19 cellular contexts compared by ENCODE assay signal in the genomic region with DNA sequence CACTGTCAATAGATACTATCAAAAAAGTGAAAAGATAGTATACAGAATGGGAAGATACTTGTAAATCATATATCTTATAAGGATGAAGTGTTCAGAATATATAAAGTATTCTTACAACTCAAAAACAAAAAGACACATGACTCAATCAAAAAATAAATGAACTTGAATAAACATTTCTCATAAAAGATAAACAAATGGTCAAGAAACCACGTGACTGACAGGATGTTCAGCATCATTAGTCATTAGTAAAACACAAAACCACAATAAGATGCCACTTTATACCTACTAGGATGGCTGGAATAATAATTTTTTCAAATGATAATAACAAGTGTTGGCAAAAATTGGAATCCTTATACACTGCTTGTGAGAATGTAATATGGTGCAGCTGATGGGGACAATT.
A peak's percentile ranks its signal among the peaks of the same experiment; 100 is the strongest.
DNase-seq lines count a peak whose midpoint lies in the region; FAIRE-seq and TF ChIP-seq lines count a peak whose summit lies in the region.
"Had no signal": no experiment of that assay in that cellular context is flagged by ENCODE, and none has a peak within 500 bp of the region (broad histone marks: within the 10 kb centered on the region; RNA-seq: fewer than 3 reads in every experiment).

No MANE protein-coding gene starts in this region.

- peaks cover 0 to 9% of the 10 kb centered on the region in 2 donors for H3K9me3 ChIP-seq in breast epithelium

- H3K4me3 ChIP-seq in breast epithelium, result no peak overlapping the region
- no peak overlapping the region for H3K4me3 ChIP-seq in bronchial epithelial cell (ENCODE audit: low read depth, low read length)
- H3K4me3 ChIP-seq: GM23248 had no signal

- H3K9me3 Mint-ChIP-seq in MCF 10A (ENCODE audit: unreplicated experiment), result peaks cover 8% of the 10 kb centered on the region
- peaks cover 6% of the 10 kb centered on the region for H3K9me3 Mint-ChIP-seq in activated T-helper 1 cell treated with anti-CD3 and anti-CD28 coated beads, Interleukin-12 subunit alpha, Interleukin-12 subunit beta, Interleukin-2, Interleukin-4 antibody, amounts not matched to agents 30 ng/mL and 10 ng/mL and 1 ng/mL, durations not matched to agents 14 hours and 24 hours and 36 hours

- H3K27me3 ChIP-seq in breast epithelium (no peaks in the 10 kb centered on the region), bronchial epithelial cell (ENCODE audit: control insufficient read depth, insufficient read depth, low read length) (no peaks in the 10 kb centered on the region)

- intact Hi-C loops in MCF 10A (cut with micrococcal nuclease) (no loop called here), breast epithelium (cut with DNase I; ENCODE audit: low total_unique reads) (no loop called here)
- intact Hi-C loops in activated T-helper 1 cell treated with anti-CD3 and anti-CD28 coated beads, Interleukin-12 subunit alpha, Interleukin-12 subunit beta, Interleukin-2, Interleukin-4 antibody, amounts not matched to agents 30 ng/mL and 10 ng/mL and 1 ng/mL, durations not matched to agents 14 hours and 24 hours and 36 hours (cut with micrococcal nuclease), result no loop called here

- H3K4me1 ChIP-seq in breast epithelium, result no peaks in the 10 kb centered on the region

- FAIRE-seq in bronchial epithelial cell (lab: Jason Lieb, UNC), result no peak
- FAIRE-seq: GM12891, H54 had no signal

- H3K27ac ChIP-seq in breast epithelium, result no peak overlapping the region
- H3K27ac ChIP-seq: GM23248, HL-60 had no signal

- DNase-seq in MCF 10A (ENCODE audit: unreplicated experiment), result peak; percentile 5
- no peak for DNase-seq in breast epithelium (ENCODE audit: low spot score in 2 of 2)
- DNase-seq in M059J (ENCODE audit: low read depth), result peak; percentile 12
- DNase-seq in bronchial epithelial cell (ENCODE audit: low read depth), result peak; percentile 41
- no peak for DNase-seq in NCI-H1105 (lab: John Stamatoyannopoulos, UW)
- no peak for DNase-seq in activated T-helper 1 cell treated with anti-CD3 and anti-CD28 coated beads, Interleukin-12 subunit alpha, Interleukin-12 subunit beta, Interleukin-2, Interleukin-4 antibody, amounts not matched to agents 30 ng/mL and 10 ng/mL and 1 ng/mL, durations not matched to agents 14 hours and 24 hours and 36 hours (ENCODE audit: low spot score)
- no peak for DNase-seq in G401 (ENCODE audit: low spot score)
- DNase-seq: 8988T; C1 segment of cervical spinal cord; Calu3; CD4-positive, alpha-beta T cell; DMS 273 treated with DMSO at 0.1 percent for 48 hours; DMS79 treated with DMSO at 0.1 percent for 48 hours; GM23248 had no signal

- H3K36me3 ChIP-seq in breast epithelium (no peaks in the 10 kb centered on the region), bronchial epithelial cell (ENCODE audit: control insufficient read depth, insufficient read depth, low read length) (no peaks in the 10 kb centered on the region)

- TF ChIP-seq CTCF in MCF 10A (IDR thresholded peaks at IDR 0.05; ENCODE audit: unreplicated experiment) (no peak), breast epithelium (IDR thresholded peaks at IDR 0.05) (no peak), bronchial epithelial cell (IDR thresholded peaks at IDR 0.05; ENCODE audit: insufficient read depth, low read length, severe bottlenecking) (no peak)

- BruUV-seq in MCF 10A (replicated peaks; lab: Mats Ljungman, UMichigan), result no TSS peak

- no peaks in the 10 kb centered on the region for H3K36me3 Mint-ChIP-seq in MCF 10A (ENCODE audit: insufficient read depth, unreplicated experiment)
- H3K36me3 Mint-ChIP-seq in activated T-helper 1 cell treated with anti-CD3 and anti-CD28 coated beads, Interleukin-12 subunit alpha, Interleukin-12 subunit beta, Interleukin-2, Interleukin-4 antibody, amounts not matched to agents 30 ng/mL and 10 ng/mL and 1 ng/mL, durations not matched to agents 14 hours and 24 hours and 36 hours (ENCODE audit: low read depth), result no peaks in the 10 kb centered on the region
- H3K36me3 Mint-ChIP-seq: IgD-negative memory B cell had no signal

- no peaks in the 10 kb centered on the region for H3K27me3 Mint-ChIP-seq in MCF 10A (ENCODE audit: insufficient read depth, unreplicated experiment)
- H3K27me3 Mint-ChIP-seq in activated T-helper 1 cell treated with anti-CD3 and anti-CD28 coated beads, Interleukin-12 subunit alpha, Interleukin-12 subunit beta, Interleukin-2, Interleukin-4 antibody, amounts not matched to agents 30 ng/mL and 10 ng/mL and 1 ng/mL, durations not matched to agents 14 hours and 24 hours and 36 hours (ENCODE audit: insufficient read depth), result no peaks in the 10 kb centered on the region
- H3K27me3 Mint-ChIP-seq: B cell; CD4-positive, alpha-beta T cell; IgD-negative memory B cell had no signal

- TF ChIP-seq POLR2A in breast epithelium (IDR thresholded peaks at IDR 0.05), result no peak

- H3K27ac Mint-ChIP-seq in MCF 10A (ENCODE audit: low read depth, unreplicated experiment), result no peak overlapping the region
- H3K27ac Mint-ChIP-seq in activated T-helper 1 cell treated with anti-CD3 and anti-CD28 coated beads, Interleukin-12 subunit alpha, Interleukin-12 subunit beta, Interleukin-2, Interleukin-4 antibody, amounts not matched to agents 30 ng/mL and 10 ng/mL and 1 ng/mL, durations not matched to agents 14 hours and 24 hours and 36 hours, result no peak overlapping the region
- H3K27ac Mint-ChIP-seq: B cell; CD4-positive, alpha-beta T cell; IgD-negative memory B cell had no signal

- in situ Hi-C loops in G401 (cut with HindIII; ENCODE audit: low sequenced_read_pairs), result no loop called here

- CTCF ChIA-PET in MCF 10A (lab: Yijun Ruan, JAX), result no interaction called here

- POLR2A ChIA-PET in MCF 10A (lab: Yijun Ruan, JAX), result interaction anchor here (0.6 kb wide), 1 partner anchor 146 kb away, joined by 3 read pairs; no protein-coding TSS in a partner anchor

- peaks cover 4% of the 10 kb centered on the region for H3K4me1 Mint-ChIP-seq in MCF 10A (ENCODE audit: insufficient read depth, unreplicated experiment)
- H3K4me1 Mint-ChIP-seq in activated T-helper 1 cell treated with anti-CD3 and anti-CD28 coated beads, Interleukin-12 subunit alpha, Interleukin-12 subunit beta, Interleukin-2, Interleukin-4 antibody, amounts not matched to agents 30 ng/mL and 10 ng/mL and 1 ng/mL, durations not matched to agents 14 hours and 24 hours and 36 hours (ENCODE audit: low read depth), result no peaks in the 10 kb centered on the region
- H3K4me1 Mint-ChIP-seq: B cell, IgD-negative memory B cell had no signal

- no peak overlapping the region for H3K4me3 Mint-ChIP-seq in MCF 10A (ENCODE audit: unreplicated experiment)
- no peak overlapping the region for H3K4me3 Mint-ChIP-seq in activated T-helper 1 cell treated with anti-CD3 and anti-CD28 coated beads, Interleukin-12 subunit alpha, Interleukin-12 subunit beta, Interleukin-2, Interleukin-4 antibody, amounts not matched to agents 30 ng/mL and 10 ng/mL and 1 ng/mL, durations not matched to agents 14 hours and 24 hours and 36 hours
- H3K4me3 Mint-ChIP-seq: B cell; CD4-positive, alpha-beta T cell; IgD-negative memory B cell had no signal

Comparison
In these comparisons a context has a peak if more than half of its experiments do, and no peak if none do; other contexts are left out.
1. DNase-seq: peak in MCF 10A (single experiment), M059J (single experiment) and bronchial epithelial cell (single experiment); none in breast epithelium (0 of 2), NCI-H1105 (single experiment), activated T-helper 1 cell treated with anti-CD3 and anti-CD28 coated beads, Interleukin-12 subunit alpha, Interleukin-12 subunit beta, Interleukin-2, Interleukin-4 antibody, amounts not matched to agents 30 ng/mL and 10 ng/mL and 1 ng/mL, durations not matched to agents 14 hours and 24 hours and 36 hours (single experiment) and G401 (single experiment).